In the genomic region with DNA sequence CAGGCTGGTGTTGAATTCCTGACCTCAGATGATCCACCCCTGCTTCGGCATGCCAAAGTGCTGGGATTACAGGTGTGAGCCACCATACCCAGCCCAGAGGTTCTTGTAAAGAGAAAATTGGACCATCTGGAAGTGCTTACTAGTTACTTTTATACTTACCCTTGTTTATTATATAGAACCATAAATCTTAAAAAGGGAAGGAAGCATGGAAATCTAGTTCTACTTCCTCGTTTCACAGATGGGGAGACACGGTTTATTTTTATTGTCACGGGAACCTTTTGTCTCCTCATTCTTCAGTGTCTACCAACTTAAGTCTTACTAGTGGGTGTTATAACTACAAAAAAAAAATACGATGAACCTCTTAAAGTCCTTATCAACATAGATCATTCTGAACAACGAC, we compare ENCODE assay signal across 15 cellular contexts.
DNase-seq lines count a peak whose midpoint lies in the region; ATAC-seq, FAIRE-seq and TF ChIP-seq lines count a peak whose summit lies in the region.
"Had no signal": no experiment of that assay in that cellular context is flagged by ENCODE, and none has a peak within 500 bp of the region (broad histone marks: within the 10 kb centered on the region; RNA-seq: fewer than 3 reads in every experiment).

No MANE protein-coding gene starts in this region.

- no peak for FAIRE-seq in GM19239 (lab: Jason Lieb, UNC)
- FAIRE-seq: endometrium had no signal

- H3F3A ChIP-seq in OCI-LY1 (ENCODE audit: insufficient read depth, low read length), result no peaks in the 10 kb centered on the region

- H3K79me2 ChIP-seq in OCI-LY1 (ENCODE audit: insufficient read depth, low read length), result no peaks in the 10 kb centered on the region

- peaks cover 10% of the 10 kb centered on the region; the same call in 1 of the 2 replicates for H3K36me3 ChIP-seq in OCI-LY1 (ENCODE audit: insufficient read depth, low read length)

- no peak for TF ChIP-seq CTCF in OCI-LY1 (IDR thresholded peaks at IDR 0.05; ENCODE audit: low read length)

- peaks cover 10% of the 10 kb centered on the region; the same call in 1 of the 2 replicates for H3K9me3 ChIP-seq in OCI-LY1 (ENCODE audit: low read length)

- no peaks in the 10 kb centered on the region for H3K27me3 ChIP-seq in OCI-LY1 (ENCODE audit: insufficient read depth, low read length)
- H3K27me3 ChIP-seq: ascending aorta, spleen had no signal

- no peak overlapping the region for H3K9ac ChIP-seq in OCI-LY1 (ENCODE audit: low read length)

- H4K20me1 ChIP-seq in OCI-LY1 (ENCODE audit: insufficient read depth, low read length), result no peaks in the 10 kb centered on the region

- DNase-seq in CD1c-positive myeloid dendritic cell (ENCODE audit: extremely low spot score) (peak; percentile 48), GF-D8 (lab: John Stamatoyannopoulos, UW) (peak; percentile 83), medulla oblongata (ENCODE audit: extremely low spot score) (peak; percentile 13), NCI-H524 (lab: John Stamatoyannopoulos, UW) (no peak), GM19239 (ENCODE audit: insufficient read length, low spot score) (no peak)
- DNase-seq: activated CD4-positive, alpha-beta T cell treated with anti-CD3 and anti-CD28 coated beads, Interleukin-2, amount 50 U/mL, for 4 hours; HCEC 1CT; hypothalamus; NCI-H2029; spleen; trophoblast cell had no signal

- H3K4me2 ChIP-seq in OCI-LY1 (ENCODE audit: low read length), result peak overlapping the region; percentile 36; the same call in 1 of the 2 replicates

- no peak for ATAC-seq in GM18873 (IDR thresholded peaks at IDR 0.05; ENCODE audit: low FRiP score, unreplicated experiment)

- H3K27ac ChIP-seq in OCI-LY1 (ENCODE audit: low read depth, low read length, poor library complexity, severe bottlenecking), result peak overlapping the region; percentile 52
- H3K27ac ChIP-seq: ascending aorta had no signal

- no peak overlapping the region for H3K4me3 ChIP-seq in OCI-LY1 (ENCODE audit: low read depth, low read length, poor library complexity, severe bottlenecking)
- H3K4me3 ChIP-seq: ascending aorta had no signal

- peaks cover 27% of the 10 kb centered on the region for H3K4me1 ChIP-seq in OCI-LY1 (ENCODE audit: insufficient read depth, low read length, severe bottlenecking)
- H3K4me1 ChIP-seq: ascending aorta had no signal

- no peaks in the 10 kb centered on the region for H3K9me2 ChIP-seq in OCI-LY1 (ENCODE audit: low read depth, low read length)

- no peak overlapping the region for H2AFZ ChIP-seq in OCI-LY1 (ENCODE audit: low read length)

Comparison
In these comparisons a context has a peak if more than half of its experiments do, and no peak if none do; other contexts are left out.
1. DNase-seq: peak in CD1c-positive myeloid dendritic cell (single experiment), GF-D8 (single experiment) and medulla oblongata (single experiment); none in NCI-H524 (0 of 2) and GM19239 (single experiment).